ENCODE assay signal across 8 cellular contexts in genomic region chr10:3805791-3806381, GRCh38. TPM values are rescaled to one million over a fixed set of nuclear protein-coding genes. Genes with fewer than 3 reads are reported as not detected.
DNase-seq lines count a peak whose midpoint lies in the region; ATAC-seq, FAIRE-seq and TF ChIP-seq lines count a peak whose summit lies in the region.

No MANE protein-coding gene starts in this region.

- H3K27ac ChIP-seq in thyroid gland = peak overlapping the region; percentile 73 to 100 (median 92)

- H3K4me1 ChIP-seq in thyroid gland = peaks cover 22 to 48% of the 10 kb centered on the region in 2 donors

- intact Hi-C loops in thyroid gland (cut with DNase I) = no loop called here

- peak; percentile 33 for ATAC-seq in HG03457 (IDR thresholded peaks at IDR 0.05; ENCODE audit: unreplicated experiment)

- no peak for TF ChIP-seq POLR2A in thyroid gland (IDR thresholded peaks at IDR 0.05)

- FAIRE-seq in D721Med (lab: Jason Lieb, UNC) = no peak

- TF ChIP-seq CTCF in thyroid gland (IDR thresholded peaks at IDR 0.05) (no peak), D721Med (IDR thresholded peaks at IDR 0.05; ENCODE audit: insufficient read depth, missing control alignments) (no peak)

- 65 to 77% methylated on average over 8 of the region's 8 CpGs for WGBS in thyroid gland, 2 donors

- H3K36me3 ChIP-seq in thyroid gland = no peaks in the 10 kb centered on the region

- H3K9me3 ChIP-seq in thyroid gland = no peaks in the 10 kb centered on the region

- H3K4me3 ChIP-seq in thyroid gland (replicated peaks in 1 of 3) = no peak overlapping the region

- no peaks in the 10 kb centered on the region for H3K27me3 ChIP-seq in thyroid gland

- DNase-seq in stimulated activated CD4-positive, alpha-beta T cell treated with anti-CD3 and anti-CD28 coated beads, Interleukin-1b, Interleukin-23, amount 100 ng/mL, for 48 hours = peak; percentile 50
- no peak for DNase-seq in stimulated activated CD4-positive, alpha-beta T cell treated with anti-CD3 and anti-CD28 coated beads, Interleukin-2, amount 100 ng/mL, for 48 hours
- DNase-seq in SIG-M5 treated with dmso at 0.1 percent for 504 hours (lab: John Stamatoyannopoulos, UW; ENCODE audit: unreplicated experiment) (peak; percentile 38), amniotic epithelial cell (ENCODE audit: low read depth) (peak; percentile 49), kidney glomerular epithelial cell (lab: John Stamatoyannopoulos, UW) (peak; percentile 51), thyroid gland (no peak), D721Med (ENCODE audit: insufficient read length, low spot score) (no peak)

RNA-seq across cellular contexts. Expression of gene KLF6, which starts 20.9 kb away (rescaled TPM):
- total RNA-seq in thyroid gland = 100 to 1,000 TPM in 2 of 4 donors, 10 to 100 TPM in 2; 50.4 to 166 (median 103) TPM

Comparison
In these comparisons a context has a peak if more than half of its experiments do, and no peak if none do; other contexts are left out.
1. DNase-seq: peak in stimulated activated CD4-positive, alpha-beta T cell treated with anti-CD3 and anti-CD28 coated beads, Interleukin-1b, Interleukin-23, amount 100 ng/mL, for 48 hours (single experiment), SIG-M5 treated with dmso at 0.1 percent for 504 hours (single experiment), amniotic epithelial cell (single experiment) and kidney glomerular epithelial cell (single experiment); none in stimulated activated CD4-positive, alpha-beta T cell treated with anti-CD3 and anti-CD28 coated beads, Interleukin-2, amount 100 ng/mL, for 48 hours (0 of 2), thyroid gland (0 of 2) and D721Med (single experiment).